ENCODE assay signal across 2 cellular contexts in the genomic region with DNA sequence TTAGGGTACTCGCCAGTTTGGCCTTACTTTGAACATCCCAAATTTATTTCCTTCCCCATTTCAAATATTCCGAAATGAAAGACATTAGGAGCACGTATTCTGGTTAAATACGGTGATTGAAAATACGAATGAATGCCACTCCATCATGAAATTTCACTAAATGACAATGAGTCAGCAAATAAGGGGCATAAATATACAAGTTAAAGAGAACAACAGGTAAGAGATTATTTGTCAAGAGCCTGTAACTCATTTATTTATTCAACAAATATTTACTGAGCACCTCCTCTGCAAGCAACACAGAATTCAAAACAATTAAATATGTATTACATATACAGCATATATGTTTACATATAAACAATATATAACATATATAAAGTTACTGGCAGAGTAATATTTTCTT.
TF ChIP-seq lines count a peak whose summit lies in the region.

No MANE protein-coding gene starts in this region.

TF ChIP-seq in HEK293, 187 proteins besides CTCF, POLR2A, EP300 and RAD21:
- TF ChIP-seq ZNF670 (tag by site-specific recombination; IDR thresholded peaks at IDR 0.05; ENCODE audit: low read depth) (no peak), ZNF558 (tag by site-specific recombination; IDR thresholded peaks at IDR 0.05) (peak; percentile 80; the same call in 1 of the 2 replicates)

TF ChIP-seq in H1, 55 proteins besides CTCF, POLR2A, EP300 and RAD21:
- 0 out of 2 replicates have a peak, but pooled peaks have one; percentile 11 for TF ChIP-seq MAFK (IDR thresholded peaks at IDR 0.05; ENCODE audit: low read depth, low read length)
- no peak for TF ChIP-seq JUND (IDR thresholded peaks at IDR 0.05; ENCODE audit: low read length)
